ENCODE assay signal across 1 cellular context in genomic region chr20:18012901-18013300, GRCh38.
TF ChIP-seq lines count a peak whose summit lies in the region.

No MANE protein-coding gene starts in this region.

TF ChIP-seq in HepG2, 621 proteins besides CTCF, POLR2A, EP300 and RAD21:
- TF ChIP-seq ZNF121 (CRISPR knock-in tag; IDR thresholded peaks at IDR 0.05) (0 out of 2 replicates have a peak, but pooled peaks have one; percentile 27), AGO2 (optimal IDR thresholded peaks at IDR 0.05; ENCODE audit: low read depth, low read length) (no peak)
